ENCODE assay signal across 2 cellular contexts in genomic region chr22:41203118-41203517, GRCh38.
A peak's percentile ranks its signal among the peaks of the same experiment; 100 is the strongest.
TF ChIP-seq lines count a peak whose summit lies in the region.

No MANE protein-coding gene starts in this region.

TF ChIP-seq in HepG2, 621 proteins besides CTCF, POLR2A, EP300 and RAD21:
- TF ChIP-seq ZFX (CRISPR knock-in tag; IDR thresholded peaks at IDR 0.05; ENCODE audit: low read depth) (no peak), XBP1 (CRISPR knock-in tag; IDR thresholded peaks at IDR 0.05) (no peak), JARID2 (CRISPR knock-in tag; IDR thresholded peaks at IDR 0.05; ENCODE audit: insufficient replicate concordance) (no peak), TRIM22 (IDR thresholded peaks at IDR 0.05) (no peak), NFRKB (IDR thresholded peaks at IDR 0.05) (no peak), HNF4A (CRISPR knock-in tag; IDR thresholded peaks at IDR 0.05) (0 out of 2 replicates have a peak, but pooled peaks have one; percentile 11), MLXIP (CRISPR knock-in tag; IDR thresholded peaks at IDR 0.05; ENCODE audit: borderline replicate concordance) (no peak), ZMYM3 (CRISPR knock-in tag; IDR thresholded peaks at IDR 0.05) (peak; percentile 58; the same call in 1 of the 2 replicates), TP53 (CRISPR knock-in tag; conservative IDR thresholded peaks at IDR 0.05) (no peak)

TF ChIP-seq in K562, 482 proteins besides CTCF, POLR2A, EP300 and RAD21:
- TF ChIP-seq RBM25 (IDR thresholded peaks at IDR 0.05; ENCODE audit: low read depth, low read length, severe bottlenecking) (peak; percentile 87), ZNF121 (CRISPR knock-in tag; conservative IDR thresholded peaks at IDR 0.05) (peak; percentile 48; the same call in 1 of the 2 replicates), SMARCA5 (IDR thresholded peaks at IDR 0.05) (0 out of 2 replicates have a peak, but pooled peaks have one; percentile 21), BCOR (IDR thresholded peaks at IDR 0.05) (peak; percentile 56), FOXP1 (CRISPR knock-in tag; IDR thresholded peaks at IDR 0.05) (no peak)
- TF ChIP-seq, protein P1, sequence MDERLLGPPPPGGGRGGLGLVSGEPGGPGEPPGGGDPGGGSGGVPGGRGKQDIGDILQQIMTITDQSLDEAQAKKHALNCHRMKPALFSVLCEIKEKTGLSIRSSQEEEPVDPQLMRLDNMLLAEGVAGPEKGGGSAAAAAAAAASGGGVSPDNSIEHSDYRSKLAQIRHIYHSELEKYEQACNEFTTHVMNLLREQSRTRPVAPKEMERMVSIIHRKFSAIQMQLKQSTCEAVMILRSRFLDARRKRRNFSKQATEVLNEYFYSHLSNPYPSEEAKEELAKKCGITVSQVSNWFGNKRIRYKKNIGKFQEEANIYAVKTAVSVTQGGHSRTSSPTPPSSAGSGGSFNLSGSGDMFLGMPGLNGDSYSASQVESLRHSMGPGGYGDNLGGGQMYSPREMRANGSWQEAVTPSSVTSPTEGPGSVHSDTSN (CRISPR knock-in tag; IDR thresholded peaks at IDR 0.05; ENCODE audit: low read depth): no peak
- TF ChIP-seq, protein P1 (tag; conservative IDR thresholded peaks at IDR 0.05; ENCODE audit: low read depth): no peak
- TF ChIP-seq, protein P2, sequence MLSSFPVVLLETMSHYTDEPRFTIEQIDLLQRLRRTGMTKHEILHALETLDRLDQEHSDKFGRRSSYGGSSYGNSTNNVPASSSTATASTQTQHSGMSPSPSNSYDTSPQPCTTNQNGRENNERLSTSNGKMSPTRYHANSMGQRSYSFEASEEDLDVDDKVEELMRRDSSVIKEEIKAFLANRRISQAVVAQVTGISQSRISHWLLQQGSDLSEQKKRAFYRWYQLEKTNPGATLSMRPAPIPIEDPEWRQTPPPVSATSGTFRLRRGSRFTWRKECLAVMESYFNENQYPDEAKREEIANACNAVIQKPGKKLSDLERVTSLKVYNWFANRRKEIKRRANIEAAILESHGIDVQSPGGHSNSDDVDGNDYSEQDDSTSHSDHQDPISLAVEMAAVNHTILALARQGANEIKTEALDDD (IDR thresholded peaks at IDR 0.05): no peak
